22 cellular contexts compared by ENCODE assay signal in the genomic region with DNA sequence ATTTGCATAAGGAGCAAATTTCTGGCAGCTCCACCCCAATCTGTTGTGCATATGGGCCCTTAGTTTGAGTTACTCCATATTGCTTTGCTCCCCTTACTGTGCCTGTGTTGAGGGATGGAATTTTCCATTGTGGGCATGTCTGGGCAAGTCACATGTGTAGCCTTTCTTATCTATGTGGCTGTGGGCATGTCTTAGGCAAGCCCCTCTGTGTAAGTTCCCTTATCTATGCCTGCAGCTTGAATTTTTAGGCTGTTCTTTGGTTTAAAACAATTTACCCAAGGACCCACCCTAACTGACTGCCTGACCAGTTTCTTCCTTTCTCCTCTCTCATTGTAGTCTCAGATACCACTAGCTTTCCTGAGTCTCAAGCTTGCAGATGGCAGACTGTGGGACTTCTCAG.
DNase-seq lines count a peak whose midpoint lies in the region; ATAC-seq, FAIRE-seq and TF ChIP-seq lines count a peak whose summit lies in the region.
"Had no signal": no experiment of that assay in that cellular context is flagged by ENCODE, and none has a peak within 500 bp of the region (broad histone marks: within the 10 kb centered on the region; RNA-seq: fewer than 3 reads in every experiment).

No MANE protein-coding gene starts in this region.

- H3K23ac ChIP-seq in H1 (ENCODE audit: insufficient read length), result no peak overlapping the region

- peak overlapping the region; percentile 96; the same call in 1 of the 2 replicates for H2BK5ac ChIP-seq in H1 (ENCODE audit: low read depth, low read length)

- H3K4me3 Mint-ChIP-seq in activated CD4-positive, alpha-beta memory T cell treated with anti-CD3 and anti-CD28 coated beads, Interleukin-2, amount 10 ng/mL, durations not matched to agents 7 days and 5 days, result no peak overlapping the region
- H3K4me3 Mint-ChIP-seq in stimulated activated naive B cell treated with anti-CD40 and anti-IgM and Interleukin-4, amounts not matched to agents 10 μg/mL and 1 μg/mL and 100 μg/mL, for 72 hours, result no peak overlapping the region
- H3K4me3 Mint-ChIP-seq: activated CD4-positive, alpha-beta memory T cell treated with anti-CD3 and anti-CD28 coated beads for 36 hours; activated T-cell treated with anti-CD3 and anti-CD28 coated beads, Interleukin-2, amount 50 U/mL, for 24 hours; natural killer cell treated with Interleukin-12 subunit alpha and Interleukin-12 subunit beta and Interleukin-15 and Interleukin-18, amount 100 ng/mL, for 72 hours; stimulated activated memory B cell treated with anti-CD40 and anti-IgM and Interleukin-4, amounts not matched to agents 10 μg/mL and 1 μg/mL and 100 μg/mL, for 72 hours; T-cell had no signal

- H3K36me3 Mint-ChIP-seq in activated CD4-positive, alpha-beta memory T cell treated with anti-CD3 and anti-CD28 coated beads, Interleukin-2, amount 10 ng/mL, durations not matched to agents 7 days and 5 days (ENCODE audit: low read depth), result no peaks in the 10 kb centered on the region
- no peaks in the 10 kb centered on the region for H3K36me3 Mint-ChIP-seq in stimulated activated naive B cell treated with anti-CD40 and anti-IgM and Interleukin-4, amounts not matched to agents 10 μg/mL and 1 μg/mL and 100 μg/mL, for 72 hours
- H3K36me3 Mint-ChIP-seq: activated CD4-positive, alpha-beta memory T cell treated with anti-CD3 and anti-CD28 coated beads for 36 hours; stimulated activated memory B cell treated with anti-CD40 and anti-IgM and Interleukin-4, amounts not matched to agents 10 μg/mL and 1 μg/mL and 100 μg/mL, for 72 hours; T-cell had no signal

- H3K79me2 ChIP-seq in OCI-LY3 (ENCODE audit: low read length), result no peaks in the 10 kb centered on the region
- no peaks in the 10 kb centered on the region for H3K79me2 ChIP-seq in H1 (ENCODE audit: control insufficient read depth in 1 of 2, insufficient read depth in 2 of 2, low read length in 2 of 2)

- no peaks in the 10 kb centered on the region for H3K79me1 ChIP-seq in H1 (ENCODE audit: low read depth, low read length)

- peak overlapping the region; percentile 21; the same call in 1 of the 2 replicates for H2BK20ac ChIP-seq in H1 (ENCODE audit: low read length)

- no peak overlapping the region; the same call in 1 of the 2 replicates for H3K18ac ChIP-seq in H1 (ENCODE audit: extremely low read depth, low read length)

- H4K8ac ChIP-seq in H1 (ENCODE audit: extremely low read depth, insufficient read depth, low read length), result no peak overlapping the region

- CTCF ChIA-PET in H1 (lab: Charles Lee; ENCODE audit: partially characterized antibody), result no interaction called here
- CTCF ChIA-PET in activated CD4-positive, alpha-beta memory T cell treated with anti-CD3 and anti-CD28 coated beads, Interleukin-2, amount 10 ng/mL, durations not matched to agents 7 days and 5 days (lab: Charles Lee), result no interaction called here

- TF ChIP-seq POLR2A in H1 (IDR thresholded peaks at IDR 0.05; ENCODE audit: control extremely low read depth in 1 of 2, low read depth in 2 of 2, low read length in 2 of 2), result no peak

- H3K27me3 ChIP-seq in OCI-LY3 (ENCODE audit: low read depth, low read length) (no peaks in the 10 kb centered on the region), H1 (replicated peaks in 1 of 4; ENCODE audit: control insufficient read depth in 3 of 4, extremely low read depth in 1 of 4, insufficient read depth in 3 of 4, low read length in 3 of 4) (no peaks in the 10 kb centered on the region)
- H3K27me3 ChIP-seq: gastroesophageal sphincter, thyroid gland had no signal

- H3K36me3 ChIP-seq in OCI-LY3 (replicated peaks; ENCODE audit: low read depth, low read length) (no peaks in the 10 kb centered on the region), H1 (ENCODE audit: control insufficient read depth in 2 of 4, insufficient read depth in 4 of 4, low read length in 3 of 4) (no peaks in the 10 kb centered on the region)
- H3K36me3 ChIP-seq: gastroesophageal sphincter, HAP-1, thyroid gland, WERI-Rb-1 had no signal

- H3K27me3 Mint-ChIP-seq in activated CD4-positive, alpha-beta memory T cell treated with anti-CD3 and anti-CD28 coated beads, Interleukin-2, amount 10 ng/mL, durations not matched to agents 7 days and 5 days, result no peaks in the 10 kb centered on the region
- H3K27me3 Mint-ChIP-seq in stimulated activated naive B cell treated with anti-CD40 and anti-IgM and Interleukin-4, amounts not matched to agents 10 μg/mL and 1 μg/mL and 100 μg/mL, for 72 hours, result no peaks in the 10 kb centered on the region
- H3K27me3 Mint-ChIP-seq: activated CD4-positive, alpha-beta memory T cell treated with anti-CD3 and anti-CD28 coated beads for 36 hours; activated T-cell treated with anti-CD3 and anti-CD28 coated beads, Interleukin-2, amount 50 U/mL, for 24 hours; natural killer cell treated with Interleukin-12 subunit alpha and Interleukin-12 subunit beta and Interleukin-15 and Interleukin-18, amount 100 ng/mL, for 72 hours; stimulated activated memory B cell treated with anti-CD40 and anti-IgM and Interleukin-4, amounts not matched to agents 10 μg/mL and 1 μg/mL and 100 μg/mL, for 72 hours; T-cell had no signal

- no peaks in the 10 kb centered on the region for H3K23me2 ChIP-seq in H1 (ENCODE audit: low read depth, low read length)

- TF ChIP-seq CTCF in OCI-LY3 (IDR thresholded peaks at IDR 0.05; ENCODE audit: low read depth, low read length) (no peak), H1 (IDR thresholded peaks at IDR 0.05; ENCODE audit: control extremely low read depth in 1 of 3, insufficient read depth in 1 of 3, low read depth in 1 of 3, low read length in 3 of 3) (no peak)

- no peak overlapping the region for H3K14ac ChIP-seq in H1 (ENCODE audit: insufficient read length)

- no peak overlapping the region for H3K56ac ChIP-seq in H1 (replicated peaks; ENCODE audit: insufficient read length, low read depth, low read length)

- DNase-seq in HT1080 (ENCODE audit: low read depth) (peak; percentile 17), H1 (ENCODE audit: low read depth in 1 of 2, low spot score in 2 of 2) (no peak), non-pigmented ciliary epithelial cell (ENCODE audit: low read depth) (peak; percentile 4), cerebellar nuclear complex (lab: John Stamatoyannopoulos, UW) (no peak)
- DNase-seq in activated CD4-positive, alpha-beta memory T cell treated with anti-CD3 and anti-CD28 coated beads, Interleukin-2, amount 10 ng/mL, durations not matched to agents 7 days and 5 days, result no peak
- DNase-seq in stimulated activated naive B cell treated with anti-CD40 and anti-IgM and Interleukin-4, amounts not matched to agents 10 μg/mL and 1 μg/mL and 100 μg/mL, for 72 hours, result no peak
- DNase-seq: activated CD4-positive, alpha-beta memory T cell treated with anti-CD3 and anti-CD28 coated beads for 36 hours; activated naive CD4-positive, alpha-beta T cell treated with Interleukin-2 at 50 U/mL for 16 hours; activated T-cell treated with anti-CD3 and anti-CD28 coated beads, Interleukin-2, amount 50 U/mL, for 24 hours; DMS79; NCI-H146; NCI-H526; T-cell; thyroid gland; WERI-Rb-1 had no signal

- no peak overlapping the region for H4K5ac ChIP-seq in H1 (ENCODE audit: insufficient read length, low read depth, low read length)

- H4K91ac ChIP-seq in H1 (replicated peaks; ENCODE audit: insufficient read length, low read length), result peak overlapping the region; percentile 52

- H2BK12ac ChIP-seq in H1 (ENCODE audit: low read depth, low read length), result no peak overlapping the region

- no peak overlapping the region for H3K4me3 ChIP-seq in OCI-LY3 (ENCODE audit: low read length)
- no peak overlapping the region for H3K4me3 ChIP-seq in H1 (ENCODE audit: extremely low read depth in 1 of 4, insufficient read depth in 2 of 4, low read depth in 3 of 4, low read length in 4 of 4)
- H3K4me3 ChIP-seq: gastroesophageal sphincter, HAP-1, thyroid gland had no signal

- no peak for FAIRE-seq in H1 (lab: Jason Lieb, UNC)
- FAIRE-seq: HTR-8/SVneo had no signal

- H3K27ac ChIP-seq in OCI-LY3 (ENCODE audit: low read length), result no peak overlapping the region
- no peak overlapping the region for H3K27ac ChIP-seq in H1 (ENCODE audit: low read depth, low read length)
- H3K27ac ChIP-seq: gastroesophageal sphincter, thyroid gland, WERI-Rb-1 had no signal

- H2BK120ac ChIP-seq in H1 (replicated peaks; ENCODE audit: low read depth, low read length), result no peak overlapping the region

- TF ChIP-seq RAD21 in H1 (IDR thresholded peaks at IDR 0.05 in 1 of 2, conservative IDR thresholded peaks at IDR 0.05 in 1 of 2; ENCODE audit: low read depth in 2 of 2, low read length in 2 of 2), result no peak

- H3K4me1 ChIP-seq in OCI-LY3 (ENCODE audit: low read length), result no peaks in the 10 kb centered on the region
- 0 out of 7 replicates have a peak, but pooled peaks cover 0 to 2% (median 0%) of the 10 kb centered on the region in 4 experiments for H3K4me1 ChIP-seq in H1 (replicated peaks in 1 of 4; ENCODE audit: control insufficient read depth in 3 of 4, insufficient read depth in 4 of 4, low read length in 3 of 4)
- H3K4me1 ChIP-seq: gastroesophageal sphincter, HAP-1, thyroid gland had no signal

- peak overlapping the region; percentile 57; the same call in 1 of the 2 replicates for H2AFZ ChIP-seq in OCI-LY3 (ENCODE audit: low read depth, low read length)
- 0 out of 2 replicates have a peak overlapping the region, but pooled peaks have one; percentile 33 for H2AFZ ChIP-seq in H1 (ENCODE audit: low read length)

- peak overlapping the region; percentile 39; the same call in 1 of the 2 replicates for H2AK5ac ChIP-seq in H1 (ENCODE audit: low read depth, low read length)

- peaks cover 4% of the 10 kb centered on the region for H3K4me1 Mint-ChIP-seq in activated CD4-positive, alpha-beta memory T cell treated with anti-CD3 and anti-CD28 coated beads, Interleukin-2, amount 10 ng/mL, durations not matched to agents 7 days and 5 days
- H3K4me1 Mint-ChIP-seq in stimulated activated naive B cell treated with anti-CD40 and anti-IgM and Interleukin-4, amounts not matched to agents 10 μg/mL and 1 μg/mL and 100 μg/mL, for 72 hours, result no peaks in the 10 kb centered on the region
- H3K4me1 Mint-ChIP-seq: stimulated activated memory B cell treated with anti-CD40 and anti-IgM and Interleukin-4, amounts not matched to agents 10 μg/mL and 1 μg/mL and 100 μg/mL, for 72 hours; T-cell had no signal

- H3K4me2 ChIP-seq in OCI-LY3 (ENCODE audit: low read length), result no peak overlapping the region
- no peak overlapping the region for H3K4me2 ChIP-seq in H1 (ENCODE audit: insufficient read depth in 1 of 2, low read depth in 2 of 2, low read length in 2 of 2)

- H3K9me3 ChIP-seq in OCI-LY3 (ENCODE audit: insufficient read depth, low read length), result no peaks in the 10 kb centered on the region
- peaks cover 0 to 5% of the 10 kb centered on the region in 2 experiments; a peak in 1 of 4 replicates for H3K9me3 ChIP-seq in H1 (ENCODE audit: insufficient read depth in 2 of 2, low read depth in 1 of 2, low read length in 1 of 2)
- H3K9me3 ChIP-seq: gastroesophageal sphincter, HAP-1, thyroid gland had no signal

- no peak overlapping the region for H3K4ac ChIP-seq in H1 (replicated peaks; ENCODE audit: insufficient read length, low read depth, low read length)

- no peak for TF ChIP-seq EP300 in H1 (IDR thresholded peaks at IDR 0.05; ENCODE audit: borderline replicate concordance in 1 of 2, low read depth in 2 of 2, low read length in 2 of 2)

- no peak overlapping the region for H3K27ac Mint-ChIP-seq in activated CD4-positive, alpha-beta memory T cell treated with anti-CD3 and anti-CD28 coated beads, Interleukin-2, amount 10 ng/mL, durations not matched to agents 7 days and 5 days
- no peak overlapping the region for H3K27ac Mint-ChIP-seq in stimulated activated naive B cell treated with anti-CD40 and anti-IgM and Interleukin-4, amounts not matched to agents 10 μg/mL and 1 μg/mL and 100 μg/mL, for 72 hours
- H3K27ac Mint-ChIP-seq: activated CD4-positive, alpha-beta memory T cell treated with anti-CD3 and anti-CD28 coated beads for 36 hours; activated T-cell treated with anti-CD3 and anti-CD28 coated beads, Interleukin-2, amount 50 U/mL, for 24 hours; natural killer cell treated with Interleukin-12 subunit alpha and Interleukin-12 subunit beta and Interleukin-15 and Interleukin-18, amount 100 ng/mL, for 72 hours; stimulated activated memory B cell treated with anti-CD40 and anti-IgM and Interleukin-4, amounts not matched to agents 10 μg/mL and 1 μg/mL and 100 μg/mL, for 72 hours; T-cell had no signal

- no peak for ATAC-seq in stimulated activated naive B cell treated with anti-CD40 and anti-IgM and Interleukin-4, amounts not matched to agents 10 μg/mL and 1 μg/mL and 100 μg/mL, for 72 hours (replicated peaks)
- ATAC-seq: gastroesophageal sphincter; natural killer cell treated with Interleukin-12 subunit alpha and Interleukin-12 subunit beta and Interleukin-15 and Interleukin-18, amount 100 ng/mL, for 72 hours; Right ventricle myocardium inferior; stimulated activated memory B cell treated with anti-CD40 and anti-IgM and Interleukin-4, amounts not matched to agents 10 μg/mL and 1 μg/mL and 100 μg/mL, for 72 hours; T-cell had no signal

- H3K9ac ChIP-seq in OCI-LY3 (ENCODE audit: low read length), result no peak overlapping the region
- no peak overlapping the region for H3K9ac ChIP-seq in H1 (replicated peaks in 1 of 4; ENCODE audit: extremely low read depth in 1 of 4, low read depth in 3 of 4, low read length in 3 of 4)

- peaks cover 3% of the 10 kb centered on the region for H3K9me3 Mint-ChIP-seq in activated CD4-positive, alpha-beta memory T cell treated with anti-CD3 and anti-CD28 coated beads, Interleukin-2, amount 10 ng/mL, durations not matched to agents 7 days and 5 days
- peaks cover 1 to 12% of the 10 kb centered on the region in 2 donors for H3K9me3 Mint-ChIP-seq in stimulated activated naive B cell treated with anti-CD40 and anti-IgM and Interleukin-4, amounts not matched to agents 10 μg/mL and 1 μg/mL and 100 μg/mL, for 72 hours
- H3K9me3 Mint-ChIP-seq: natural killer cell treated with Interleukin-12 subunit alpha and Interleukin-12 subunit beta and Interleukin-15 and Interleukin-18, amount 100 ng/mL, for 72 hours had no signal

- H2BK15ac ChIP-seq in H1 (ENCODE audit: low read length), result no peak overlapping the region

- POLR2A ChIA-PET in H1 (lab: Charles Lee; ENCODE audit: partially characterized antibody), result no interaction called here
- POLR2A ChIA-PET in activated CD4-positive, alpha-beta memory T cell treated with anti-CD3 and anti-CD28 coated beads, Interleukin-2, amount 10 ng/mL, durations not matched to agents 7 days and 5 days (lab: Charles Lee), result no interaction called here

- H4K20me1 ChIP-seq in OCI-LY3 (ENCODE audit: insufficient read depth, low read length) (no peaks in the 10 kb centered on the region), H1 (replicated peaks in 1 of 2; ENCODE audit: control insufficient read depth in 1 of 2, insufficient read depth in 2 of 2, low read length in 2 of 2) (no peaks in the 10 kb centered on the region)

Comparison
In these comparisons a context has a peak if more than half of its experiments do, and no peak if none do; other contexts are left out.
1. DNase-seq: peak in HT1080 (single experiment) and non-pigmented ciliary epithelial cell (single experiment); none in H1 (0 of 2), activated CD4-positive, alpha-beta memory T cell treated with anti-CD3 and anti-CD28 coated beads, Interleukin-2, amount 10 ng/mL, durations not matched to agents 7 days and 5 days (single experiment), stimulated activated naive B cell treated with anti-CD40 and anti-IgM and Interleukin-4, amounts not matched to agents 10 μg/mL and 1 μg/mL and 100 μg/mL, for 72 hours (single experiment) and cerebellar nuclear complex (0 of 2).